Comparison of ENCODE assay signal across 9 cellular contexts in the genomic region with DNA sequence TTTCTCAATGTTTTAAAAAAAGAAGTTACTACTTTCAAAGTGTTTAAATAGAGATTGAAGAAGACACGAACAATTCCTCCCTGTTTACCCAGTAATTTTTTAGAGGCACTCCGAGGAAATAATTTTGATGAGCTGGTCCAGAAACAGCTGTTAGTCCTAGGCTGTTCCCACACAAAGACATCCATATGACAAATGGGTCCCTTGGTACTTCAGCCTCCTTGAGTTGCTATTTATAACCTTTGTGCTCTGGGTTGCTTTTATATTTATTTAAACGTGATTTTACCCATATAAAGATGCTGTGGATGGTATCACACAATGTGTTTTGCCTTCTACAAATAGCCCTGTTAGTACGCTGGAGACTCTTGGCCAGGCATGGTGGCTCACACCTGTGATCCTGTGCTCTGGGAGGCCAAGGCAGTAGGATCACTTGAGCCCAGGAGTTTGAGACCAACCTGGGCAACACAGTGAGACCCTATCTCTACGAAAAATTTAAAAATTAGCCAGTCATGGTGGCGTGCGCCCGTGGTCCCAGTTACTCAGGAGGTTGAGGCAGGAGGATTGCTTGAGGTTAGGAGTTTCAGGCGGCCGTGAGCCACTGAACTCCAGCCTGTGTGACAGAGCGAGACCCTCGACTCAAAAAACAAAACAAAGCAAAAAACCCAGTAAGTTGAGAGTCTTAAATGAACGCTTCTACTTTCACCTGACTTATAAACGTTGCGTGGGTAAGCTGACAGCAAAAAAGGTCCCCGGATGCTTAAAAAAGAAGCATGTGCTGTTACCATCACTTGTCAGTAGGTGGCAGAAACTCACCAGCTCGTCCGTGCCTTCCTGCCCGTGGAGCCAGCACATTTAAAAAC. TPM values are rescaled to one million over a fixed set of nuclear protein-coding genes. Genes with fewer than 3 reads are reported as not detected.
A peak's percentile ranks its signal among the peaks of the same experiment; 100 is the strongest.
DNase-seq lines count a peak whose midpoint lies in the region; ATAC-seq and TF ChIP-seq lines count a peak whose summit lies in the region.
"Had no signal": no experiment of that assay in that cellular context is flagged by ENCODE, and none has a peak within 500 bp of the region (broad histone marks: within the 10 kb centered on the region; RNA-seq: fewer than 3 reads in every experiment).

No MANE protein-coding gene starts in this region.

- 6% methylated on average over 4 of the region's 19 CpGs; no CpG with 5 or more reads in 1 of the 2 experiments for WGBS in IMR-90 (ENCODE audit: extremely low coverage in 2 of 2, insufficient read length in 1 of 2), 2 experiments
- 16 to 24% methylated on average over 11 to 15 of the region's 19 CpGs for WGBS in esophagus squamous epithelium, 2 donors

- 0 out of 2 replicates have a peak overlapping the region, but pooled peaks have one; percentile 23 for H2BK120ac ChIP-seq in IMR-90 (ENCODE audit: low read depth, low read length)

- H2BK5ac ChIP-seq in IMR-90 (ENCODE audit: low read depth, low read length, poor library complexity, severe bottlenecking), result no peak overlapping the region

- peaks cover 30% of the 10 kb centered on the region for H3K36me3 Mint-ChIP-seq in natural killer cell

- no peak overlapping the region for H3K23ac ChIP-seq in IMR-90 (ENCODE audit: low read depth, low read length)

- H3K4me2 ChIP-seq in IMR-90 (ENCODE audit: low read depth, low read length) (no peak overlapping the region), OCI-LY7 (ENCODE audit: low read length) (peak overlapping the region; percentile 69)

- no peak overlapping the region for H4K91ac ChIP-seq in IMR-90 (ENCODE audit: insufficient read depth, low read depth, low read length)

- peak overlapping the region; percentile 93 to 95 for H3K27ac Mint-ChIP-seq in natural killer cell

- peaks cover 23% of the 10 kb centered on the region for H3K36me3 ChIP-seq in IMR-90 (ENCODE audit: control insufficient read depth, insufficient read depth, low read length)
- peaks cover 66% of the 10 kb centered on the region for H3K36me3 ChIP-seq in OCI-LY7 (ENCODE audit: insufficient read depth, low read length)
- no peaks in the 10 kb centered on the region for H3K36me3 ChIP-seq in esophagus squamous epithelium

- H3K9me1 ChIP-seq in IMR-90 (ENCODE audit: insufficient read depth, low read length), result peaks cover 4% of the 10 kb centered on the region; the same call in 1 of the 2 replicates

- POLR2A ChIA-PET in GM10248 (lab: Yijun Ruan, JAX), result interaction anchor here (0.5 kb wide), 1 partner anchor 187 kb away, joined by 3 read pairs; no protein-coding TSS in a partner anchor
- POLR2A ChIA-PET in IMR-90 (lab: Charles Lee; ENCODE audit: unreplicated experiment), result no interaction called here
- POLR2A ChIA-PET in OCI-LY7 (lab: Charles Lee), result interaction anchor here (0.6 to 1.1 kb wide), 5 partner anchors 44 to 162 kb away, joined by 3 read pairs; partner anchors contain the start of gene RIPOR2

- peak; percentile 98 for TF ChIP-seq RAD21 in IMR-90 (IDR thresholded peaks at IDR 0.05; ENCODE audit: low read length)

- peaks cover 4% of the 10 kb centered on the region; the same call in 1 of the 2 replicates for H3K79me2 ChIP-seq in OCI-LY7 (ENCODE audit: insufficient read depth, low read depth, low read length)

- CTCF ChIA-PET in GM10248 (lab: Yijun Ruan, JAX), result interaction anchor here (0.7 to 8.8 kb wide), 43 partner anchors 11 to 309 kb away, joined by 3 to 122 read pairs (median 5); no protein-coding TSS in a partner anchor
- CTCF ChIA-PET in IMR-90 (lab: Yijun Ruan, JAX), result interaction anchor here (0.6 to 1.8 kb wide), 17 partner anchors 9 to 218 kb away, joined by 3 to 24 read pairs (median 4); partner anchors contain the start of gene RIPOR2
- CTCF ChIA-PET in OCI-LY7 (lab: Charles Lee; ENCODE audit: unreplicated experiment), result interaction anchor here (0.6 to 2.6 kb wide), 3 partner anchors 136 to 162 kb away, joined by 4 to 32 read pairs (median 12); no protein-coding TSS in a partner anchor

- H3K9ac ChIP-seq in IMR-90 (ENCODE audit: low read depth, low read length), result no peak overlapping the region

- H3K4me1 Mint-ChIP-seq in natural killer cell, result peaks cover 50 to 59% of the 10 kb centered on the region in 2 donors

- TF ChIP-seq CTCF in GM10248 (IDR thresholded peaks at IDR 0.05; ENCODE audit: control extremely low read depth, extremely low read depth, low read depth, missing control alignments) (peak; percentile 81), IMR-90 (conservative IDR thresholded peaks at IDR 0.05; ENCODE audit: low read depth, low read length) (peak; percentile 97), OCI-LY7 (conservative IDR thresholded peaks at IDR 0.05; ENCODE audit: low read length) (peak; percentile 96), esophagus squamous epithelium (IDR thresholded peaks at IDR 0.05) (peak; percentile 75 to 91 (median 88)), natural killer cell (IDR thresholded peaks at IDR 0.05) (peak; percentile 84)

- H2BK15ac ChIP-seq in IMR-90 (ENCODE audit: low read depth, low read length), result no peak overlapping the region

- H3K4me3 ChIP-seq in IMR-90 (ENCODE audit: insufficient read depth, low read depth, low read length) (no peak overlapping the region), OCI-LY7 (ENCODE audit: low read depth, low read length, poor library complexity, severe bottlenecking) (no peak overlapping the region), esophagus squamous epithelium (no peak overlapping the region)

- H3K9me3 ChIP-seq in IMR-90 (ENCODE audit: control insufficient read depth, insufficient read depth, low read length) (no peaks in the 10 kb centered on the region), OCI-LY7 (ENCODE audit: low read length) (no peaks in the 10 kb centered on the region), esophagus squamous epithelium (no peaks in the 10 kb centered on the region)

- peak overlapping the region in 1 of 2 experiments; percentile 23; a peak in 1 of 4 replicates for H4K8ac ChIP-seq in IMR-90 (ENCODE audit: low read depth in 2 of 2, low read length in 2 of 2)

- H3K18ac ChIP-seq in IMR-90 (ENCODE audit: low read depth, low read length), result no peak overlapping the region

- no peaks in the 10 kb centered on the region for H3K9me2 ChIP-seq in OCI-LY7 (ENCODE audit: insufficient read depth, low read length)

- no peaks in the 10 kb centered on the region for H3K27me3 Mint-ChIP-seq in natural killer cell (ENCODE audit: low read depth in 2 of 2)

- peak overlapping the region; percentile 49 for H3K4me3 Mint-ChIP-seq in natural killer cell

- H3K56ac ChIP-seq in IMR-90 (ENCODE audit: extremely low read depth, insufficient read depth, low read length), result no peak overlapping the region

- H3K79me1 ChIP-seq in IMR-90 (ENCODE audit: low read depth in 1 of 2, low read length in 2 of 2), result no peaks in the 10 kb centered on the region

- H3K4me1 ChIP-seq in IMR-90 (ENCODE audit: control insufficient read depth, insufficient read depth, low read length) (no peaks in the 10 kb centered on the region; the same call in 1 of the 2 replicates), OCI-LY7 (ENCODE audit: insufficient read depth, low read length, poor library complexity, severe bottlenecking) (peaks cover 54% of the 10 kb centered on the region), esophagus squamous epithelium (peaks cover 0 to 54% (median 26%) of the 10 kb centered on the region in 3 donors)

- no TSS peak for BruUV-seq in IMR-90 (replicated peaks; lab: Mats Ljungman, UMichigan)
- no TSS peak for BruUV-seq in OCI-LY7 (replicated peaks; lab: Mats Ljungman, UMichigan)

- H2AK5ac ChIP-seq in IMR-90 (ENCODE audit: low read depth, low read length), result no peak overlapping the region

- intact Hi-C loops in IMR-90 (cut with micrococcal nuclease) (loop anchor here (1.0 to 10.0 kb wide), 6 partner anchors 55 to 747 kb away; partner anchors contain the start of gene C6orf62), OCI-LY7 (cut with micrococcal nuclease; ENCODE audit: unreplicated experiment) (loop anchor here (1.0 kb wide), 4 partner anchors 81 to 215 kb away; no protein-coding TSS in a partner anchor), esophagus squamous epithelium (cut with DNase I) (loop anchor here (5.0 to 10.0 kb wide), 2 partner anchors 139 to 212 kb away; no protein-coding TSS in a partner anchor), natural killer cell (cut with micrococcal nuclease) (loop anchor here (1.0 to 5.0 kb wide), 5 partner anchors 57 to 215 kb away; no protein-coding TSS in a partner anchor)

- H3K14ac ChIP-seq in IMR-90 (replicated peaks; ENCODE audit: low read depth, low read length), result no peak overlapping the region

- H2AFZ ChIP-seq in IMR-90 (replicated peaks; ENCODE audit: low read length, poor library complexity) (no peak overlapping the region), OCI-LY7 (ENCODE audit: low read length) (peak overlapping the region; percentile 47; the same call in 1 of the 2 replicates)

- in situ Hi-C loops in IMR-90 (cut with MboI; ENCODE audit: low sequenced_read_pairs), result loop anchor here (5.0 kb wide), 1 partner anchor 207 kb away; no protein-coding TSS in a partner anchor

- DNase-seq in GM10248 (ENCODE audit: extremely low spot score) (peak; percentile 78), IMR-90 (peak; percentile 78), OCI-LY7 (ENCODE audit: low spot score) (peak; percentile 86), esophagus squamous epithelium (lab: John Stamatoyannopoulos, UW) (no peak), natural killer cell (peak; percentile 48)
- DNase-seq in activated T-cell treated with anti-CD3 and anti-CD28 coated beads, Interleukin-2, amount 50 U/mL, for 1 hour, result peak; percentile 59
- peak; percentile 62 for DNase-seq in stimulated activated naive CD8-positive, alpha-beta T cell treated with anti-CD3 and anti-CD28 coated beads, Interleukin-15, Interleukin-2, amounts not matched to agents 100 U/mL and 50 U/mL, for 24 hours

- dilution Hi-C loops in IMR-90 (cut with HindIII; ENCODE audit: low sequenced_read_pairs, unreplicated experiment), result no loop called here

- ATAC-seq in IMR-90 (ENCODE audit: low read depth) (peak; percentile 89), natural killer cell (peak; percentile 77 to 84 (median 83)), HG03175 (IDR thresholded peaks at IDR 0.05; ENCODE audit: unreplicated experiment) (no peak)
- peak; percentile 42 for ATAC-seq in stimulated activated naive CD8-positive, alpha-beta T cell treated with anti-CD3 and anti-CD28 coated beads, Interleukin-15, Interleukin-2, amounts not matched to agents 100 U/mL and 50 U/mL, for 24 hours

- H3K27me3 ChIP-seq in IMR-90 (ENCODE audit: control insufficient read depth, insufficient read depth, low read length), result no peaks in the 10 kb centered on the region
- no peaks in the 10 kb centered on the region for H3K27me3 ChIP-seq in esophagus squamous epithelium

- H4K20me1 ChIP-seq in IMR-90 (ENCODE audit: insufficient read depth, low read length) (no peaks in the 10 kb centered on the region), OCI-LY7 (ENCODE audit: insufficient read depth, low read length) (no peaks in the 10 kb centered on the region)

- peak; percentile 45; the same call in 1 of the 2 replicates for TF ChIP-seq POLR2A in IMR-90 (IDR thresholded peaks at IDR 0.05; ENCODE audit: low read depth, low read length)
- no peak for TF ChIP-seq POLR2A in esophagus squamous epithelium (IDR thresholded peaks at IDR 0.05)

- no peak overlapping the region for H2AK9ac ChIP-seq in IMR-90 (replicated peaks; ENCODE audit: low read depth, low read length, poor library complexity)

- no peak overlapping the region for H4K5ac ChIP-seq in IMR-90 (ENCODE audit: low read depth, low read length)

- H3K9me3 Mint-ChIP-seq in natural killer cell, result no peaks in the 10 kb centered on the region

- H3K27ac ChIP-seq in IMR-90 (ENCODE audit: insufficient read depth, low read length), result no peak overlapping the region
- H3K27ac ChIP-seq in OCI-LY7 (ENCODE audit: low read depth, low read length, poor library complexity, severe bottlenecking), result peak overlapping the region; percentile 1
- H3K27ac ChIP-seq in esophagus squamous epithelium, result peak overlapping the region in 3 of 4 donors; percentile 4 to 51 (median 47)

- no peak overlapping the region for H3K4ac ChIP-seq in IMR-90 (ENCODE audit: low read depth, low read length)

- H2BK20ac ChIP-seq in IMR-90 (ENCODE audit: low read depth, low read length), result no peak overlapping the region

RNA-seq across cellular contexts. Expression of gene ARMH2, which starts 56.9 kb away (rescaled TPM):
- total RNA-seq in IMR-90 (2012; rRNA removed) (not detected in 2 replicates), OCI-LY7 (2022) (not detected in 2 replicates), esophagus squamous epithelium (not detected), natural killer cell (1 to 10 TPM in 2 of 3 donors, under 1 TPM in 1; 0.68 to 3.0 (median 1.2) TPM)
- not detected in 2 replicates for polyA plus RNA-seq in IMR-90 (2012; rRNA removed)
- polyA plus RNA-seq in IMR-90 (2012; cell fraction: cytosol; rRNA removed), result not detected in 2 replicates
- polyA plus RNA-seq in IMR-90 (2012; cell fraction: nucleus; rRNA removed; ENCODE audit: low replicate concordance), result not detected in 2 replicates
- not detected in 2 replicates for total RNA-seq in OCI-LY7 (2014; rRNA removed; shearing (Covaris generic))
- total RNA-seq: pulmonary artery endothelial cell had no signal
